ENCODE assay signal across 9 cellular contexts in genomic region chr5:79924936-79925893, GRCh38.
DNase-seq lines count a peak whose midpoint lies in the region; ATAC-seq, FAIRE-seq and TF ChIP-seq lines count a peak whose summit lies in the region.
"Had no signal": no experiment of that assay in that cellular context is flagged by ENCODE, and none has a peak within 500 bp of the region (broad histone marks: within the 10 kb centered on the region; RNA-seq: fewer than 3 reads in every experiment).

No MANE protein-coding gene starts in this region.

- H3K27me3 ChIP-seq in kidney epithelial cell (ENCODE audit: control insufficient read depth, insufficient read depth, low read length): no peaks in the 10 kb centered on the region

- H3K4me1 Mint-ChIP-seq in activated naive CD4-positive, alpha-beta T cell treated with anti-CD3 and anti-CD28 coated beads for 36 hours (ENCODE audit: low read depth): no peaks in the 10 kb centered on the region

- H3K27me3 Mint-ChIP-seq in activated naive CD4-positive, alpha-beta T cell treated with anti-CD3 and anti-CD28 coated beads for 36 hours (ENCODE audit: low read depth): no peaks in the 10 kb centered on the region

- peaks cover 1% of the 10 kb centered on the region for H3K9me3 Mint-ChIP-seq in activated naive CD4-positive, alpha-beta T cell treated with anti-CD3 and anti-CD28 coated beads for 36 hours

- H3K4me3 ChIP-seq in kidney epithelial cell (ENCODE audit: low read depth, low read length): no peak overlapping the region

- peak; percentile 22 for TF ChIP-seq CTCF in kidney epithelial cell (IDR thresholded peaks at IDR 0.05; ENCODE audit: insufficient read depth, low read length, poor library complexity, severe bottlenecking)

- TF ChIP-seq POLR2A in GM12892 (IDR thresholded peaks at IDR 0.05; ENCODE audit: low read depth, low read length): no peak

- no peaks in the 10 kb centered on the region for H3K36me3 ChIP-seq in kidney epithelial cell (ENCODE audit: control insufficient read depth, insufficient read depth, low read length)

- intact Hi-C loops in activated naive CD4-positive, alpha-beta T cell treated with anti-CD3 and anti-CD28 coated beads for 36 hours (cut with micrococcal nuclease): loop anchor here (1.0 to 10.0 kb wide), 2 partner anchors 158 to 380 kb away; no protein-coding TSS in a partner anchor
- intact Hi-C loops in left colon (cut with DNase I, micrococcal nuclease): no loop called here

- DNase-seq in EH (ENCODE audit: low read depth) (peak; percentile 21), LHCN-M2 (ENCODE audit: low read depth) (peak; percentile 42), kidney epithelial cell (ENCODE audit: low read depth) (no peak), left colon (no peak), HTR-8/SVneo (ENCODE audit: insufficient read length, low spot score) (no peak), GM12892 (ENCODE audit: insufficient read length) (no peak)
- DNase-seq in activated naive CD4-positive, alpha-beta T cell treated with anti-CD3 and anti-CD28 coated beads for 36 hours: peak; percentile 30

- H3K36me3 Mint-ChIP-seq in activated naive CD4-positive, alpha-beta T cell treated with anti-CD3 and anti-CD28 coated beads for 36 hours (ENCODE audit: low read depth): no peaks in the 10 kb centered on the region

- no peak overlapping the region for H3K27ac Mint-ChIP-seq in activated naive CD4-positive, alpha-beta T cell treated with anti-CD3 and anti-CD28 coated beads for 36 hours

- no peak overlapping the region for H3K4me3 Mint-ChIP-seq in activated naive CD4-positive, alpha-beta T cell treated with anti-CD3 and anti-CD28 coated beads for 36 hours

- FAIRE-seq in HTR-8/SVneo (lab: Jason Lieb, UNC) (no peak), GM12892 (lab: Jason Lieb, UNC) (no peak)
- FAIRE-seq: astrocyte had no signal

- ATAC-seq in left colon (no peak), GM18909 (IDR thresholded peaks at IDR 0.05; ENCODE audit: poor library complexity, unreplicated experiment) (no peak)

- CTCF ChIA-PET in activated naive CD4-positive, alpha-beta T cell treated with anti-CD3 and anti-CD28 coated beads for 36 hours (lab: Charles Lee): interaction anchor here (1.0 to 3.3 kb wide), 4 partner anchors 38 to 368 kb away, joined by 4 to 28 read pairs (median 6); no protein-coding TSS in a partner anchor

Comparison
In these comparisons a context has a peak if more than half of its experiments do, and no peak if none do; other contexts are left out.
1. DNase-seq: peak in EH (single experiment), LHCN-M2 (single experiment) and activated naive CD4-positive, alpha-beta T cell treated with anti-CD3 and anti-CD28 coated beads for 36 hours (single experiment); none in kidney epithelial cell (single experiment), left colon (0 of 2), HTR-8/SVneo (single experiment) and GM12892 (single experiment).